ENCODE assay signal across 32 cellular contexts in genomic region chr4:54509057-54509456, GRCh38.
"Had no signal": no experiment of that assay in that cellular context is flagged by ENCODE, and none has a peak within 500 bp of the region (broad histone marks: within the 10 kb centered on the region; RNA-seq: fewer than 3 reads in every experiment).

No MANE protein-coding gene starts in this region.

- H3K27me3 Mint-ChIP-seq: activated CD4-positive, alpha-beta T cell treated with anti-CD3 and anti-CD28 coated beads, Interleukin-2, amount 10 ng/mL, durations not matched to agents 7 days and 5 days; T-helper 17 cell had no signal

- H3K27ac Mint-ChIP-seq: activated CD4-positive, alpha-beta T cell treated with anti-CD3 and anti-CD28 coated beads, Interleukin-2, amount 10 ng/mL, durations not matched to agents 7 days and 5 days; activated CD8-positive, alpha-beta T cell treated with anti-CD3 and anti-CD28 coated beads for 36 hours; activated naive CD8-positive, alpha-beta T cell; activated T-helper 17 cell treated with anti-CD3 and anti-CD28 coated beads, Interleukin-2, amount 50 U/mL, for 72 hours; T-helper 17 cell; WTC11 had no signal

- FAIRE-seq: colon, endometrium, endothelial cell of umbilical vein, frontal cortex, TTC549 had no signal

- H3K9me3 ChIP-seq: body of pancreas had no signal

- H3K4me3 Mint-ChIP-seq: activated CD4-positive, alpha-beta T cell treated with anti-CD3 and anti-CD28 coated beads, Interleukin-2, amount 10 ng/mL, durations not matched to agents 7 days and 5 days; activated CD8-positive, alpha-beta T cell treated with anti-CD3 and anti-CD28 coated beads for 36 hours; activated naive CD8-positive, alpha-beta T cell; activated T-cell treated with anti-CD3 and anti-CD28 coated beads, Interleukin-2, amount 50 U/mL, for 4 hours; activated T-helper 17 cell treated with anti-CD3 and anti-CD28 coated beads, Interleukin-2, amount 50 U/mL, for 72 hours; T-helper 17 cell; WTC11 had no signal

- H3K9me3 Mint-ChIP-seq: activated CD4-positive, alpha-beta T cell treated with anti-CD3 and anti-CD28 coated beads, Interleukin-2, amount 10 ng/mL, durations not matched to agents 7 days and 5 days; activated T-helper 17 cell treated with anti-CD3 and anti-CD28 coated beads, Interleukin-2, amount 50 U/mL, for 72 hours had no signal

- H3K4me3 ChIP-seq: body of pancreas had no signal

- H3K27ac ChIP-seq: body of pancreas, epithelial cell of prostate, VCaP had no signal

- H3K4me1 ChIP-seq: body of pancreas had no signal

- H3K4me1 Mint-ChIP-seq: activated CD4-positive, alpha-beta T cell treated with anti-CD3 and anti-CD28 coated beads, Interleukin-2, amount 10 ng/mL, durations not matched to agents 7 days and 5 days; activated T-helper 17 cell treated with anti-CD3 and anti-CD28 coated beads, Interleukin-2, amount 50 U/mL, for 72 hours; T-helper 17 cell had no signal

- H3K27me3 ChIP-seq: body of pancreas had no signal

- DNase-seq: activated CD4-positive, alpha-beta T cell treated with anti-CD3 and anti-CD28 coated beads for 1 hour; activated CD4-positive, alpha-beta T cell treated with anti-CD3 and anti-CD28 coated beads for 4 hours; activated CD4-positive, alpha-beta T cell treated with anti-CD3 and anti-CD28 coated beads, Interleukin-2, amount 10 ng/mL, durations not matched to agents 7 days and 5 days; activated CD4-positive, alpha-beta T cell treated with anti-CD3 and anti-CD28 coated beads, Interleukin-2, amount 50 U/mL, for 48 hours; activated CD8-positive, alpha-beta memory T cell treated with anti-CD3 and anti-CD28 coated beads for 24 hours; activated CD8-positive, alpha-beta T cell treated with anti-CD3 and anti-CD28 coated beads for 36 hours; activated effector memory CD4-positive, alpha-beta T cell treated with Interleukin-2 at 50 U/mL for 16 hours; activated gamma-delta T cell treated with Interleukin-2 at 50 U/mL for 16 hours; activated naive CD4-positive, alpha-beta T cell treated with anti-CD3 and anti-CD28 coated beads, Interleukin-2, amount 50 U/mL, for 16 hours; activated naive CD4-positive, alpha-beta T cell treated with Interleukin-2 at 50 U/mL for 16 hours; activated T-cell treated with anti-CD3 and anti-CD28 coated beads, Interleukin-2, amount 50 U/mL, for 4 hours; amniotic stem cell; anterior cingulate cortex; body of pancreas; caudate nucleus; cortex of kidney; dermis blood vessel endothelial cell; effector CD8-positive, alpha-beta T cell; foreskin fibroblast; head of caudate nucleus; T-helper 1 cell; T-helper 17 cell had no signal

- H3K36me3 Mint-ChIP-seq: activated naive CD8-positive, alpha-beta T cell had no signal
